In the genomic region with DNA sequence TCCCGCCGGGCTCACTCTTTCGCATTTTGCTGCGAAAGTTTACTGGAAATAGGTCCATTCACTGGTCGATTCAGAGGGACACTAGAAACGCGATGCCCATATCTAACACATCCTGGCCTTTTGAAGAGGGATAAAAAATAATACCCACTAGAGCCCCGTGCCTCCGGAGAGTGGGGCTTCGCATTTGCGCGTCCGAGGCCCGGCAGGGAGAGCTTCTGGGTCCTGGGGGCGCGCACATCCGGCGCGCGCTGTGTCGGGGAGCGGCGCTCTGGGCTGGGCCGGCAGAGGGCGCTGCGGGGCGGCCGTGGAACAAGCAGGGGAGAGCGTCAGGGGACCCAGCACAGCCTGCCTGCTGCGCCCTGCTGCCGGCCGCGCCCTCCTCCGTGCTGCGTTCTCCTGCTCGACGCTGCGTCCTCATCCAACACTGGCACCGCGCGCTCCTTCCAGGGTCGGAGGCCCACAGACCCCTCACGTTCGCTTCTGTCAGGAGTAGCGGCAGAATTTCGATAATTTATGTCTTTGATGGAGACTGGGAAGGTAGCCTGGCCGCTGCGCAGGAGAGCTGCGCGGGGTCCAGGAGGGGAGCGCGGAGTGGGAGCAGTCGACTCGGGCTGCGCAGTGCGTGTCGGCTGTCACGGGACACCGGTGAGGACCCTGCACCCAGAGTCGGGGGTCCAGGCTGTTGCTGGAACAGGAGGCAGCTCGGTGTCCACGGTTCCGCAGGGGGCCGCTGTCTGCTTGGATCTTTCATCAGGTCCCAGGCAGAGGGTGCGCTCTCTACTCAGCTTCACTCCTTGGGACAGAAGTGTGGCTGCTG, we compare ENCODE assay signal across 1 cellular context.
A peak's percentile ranks its signal among the peaks of the same experiment; 100 is the strongest.
TF ChIP-seq lines count a peak whose summit lies in the region.

No MANE protein-coding gene starts in this region.

TF ChIP-seq in HepG2, 621 proteins besides CTCF, POLR2A, EP300 and RAD21 (continued from another document and continues in another):
- TF ChIP-seq, protein P1, sequence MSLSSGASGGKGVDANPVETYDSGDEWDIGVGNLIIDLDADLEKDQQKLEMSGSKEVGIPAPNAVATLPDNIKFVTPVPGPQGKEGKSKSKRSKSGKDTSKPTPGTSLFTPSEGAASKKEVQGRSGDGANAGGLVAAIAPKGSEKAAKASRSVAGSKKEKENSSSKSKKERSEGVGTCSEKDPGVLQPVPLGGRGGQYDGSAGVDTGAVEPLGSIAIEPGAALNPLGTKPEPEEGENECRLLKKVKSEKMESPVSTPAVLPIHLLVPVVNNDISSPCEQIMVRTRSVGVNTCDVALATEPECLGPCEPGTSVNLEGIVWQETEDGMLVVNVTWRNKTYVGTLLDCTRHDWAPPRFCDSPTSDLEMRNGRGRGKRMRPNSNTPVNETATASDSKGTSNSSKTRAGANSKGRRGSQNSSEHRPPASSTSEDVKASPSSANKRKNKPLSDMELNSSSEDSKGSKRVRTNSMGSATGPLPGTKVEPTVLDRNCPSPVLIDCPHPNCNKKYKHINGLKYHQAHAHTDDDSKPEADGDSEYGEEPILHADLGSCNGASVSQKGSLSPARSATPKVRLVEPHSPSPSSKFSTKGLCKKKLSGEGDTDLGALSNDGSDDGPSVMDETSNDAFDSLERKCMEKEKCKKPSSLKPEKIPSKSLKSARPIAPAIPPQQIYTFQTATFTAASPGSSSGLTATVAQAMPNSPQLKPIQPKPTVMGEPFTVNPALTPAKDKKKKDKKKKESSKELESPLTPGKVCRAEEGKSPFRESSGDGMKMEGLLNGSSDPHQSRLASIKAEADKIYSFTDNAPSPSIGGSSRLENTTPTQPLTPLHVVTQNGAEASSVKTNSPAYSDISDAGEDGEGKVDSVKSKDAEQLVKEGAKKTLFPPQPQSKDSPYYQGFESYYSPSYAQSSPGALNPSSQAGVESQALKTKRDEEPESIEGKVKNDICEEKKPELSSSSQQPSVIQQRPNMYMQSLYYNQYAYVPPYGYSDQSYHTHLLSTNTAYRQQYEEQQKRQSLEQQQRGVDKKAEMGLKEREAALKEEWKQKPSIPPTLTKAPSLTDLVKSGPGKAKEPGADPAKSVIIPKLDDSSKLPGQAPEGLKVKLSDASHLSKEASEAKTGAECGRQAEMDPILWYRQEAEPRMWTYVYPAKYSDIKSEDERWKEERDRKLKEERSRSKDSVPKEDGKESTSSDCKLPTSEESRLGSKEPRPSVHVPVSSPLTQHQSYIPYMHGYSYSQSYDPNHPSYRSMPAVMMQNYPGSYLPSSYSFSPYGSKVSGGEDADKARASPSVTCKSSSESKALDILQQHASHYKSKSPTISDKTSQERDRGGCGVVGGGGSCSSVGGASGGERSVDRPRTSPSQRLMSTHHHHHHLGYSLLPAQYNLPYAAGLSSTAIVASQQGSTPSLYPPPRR (CRISPR knock-in tag; IDR thresholded peaks at IDR 0.05; ENCODE audit: borderline replicate concordance), result no peak
- TF ChIP-seq TEAD3 (CRISPR knock-in tag; optimal IDR thresholded peaks at IDR 0.05; ENCODE audit: borderline replicate concordance), result peak; percentile 20
- TF ChIP-seq ZSCAN31 (CRISPR knock-in tag; IDR thresholded peaks at IDR 0.05; ENCODE audit: low read depth), result peak; percentile 32; the same call in 1 of the 2 replicates
- TF ChIP-seq, protein P2, sequence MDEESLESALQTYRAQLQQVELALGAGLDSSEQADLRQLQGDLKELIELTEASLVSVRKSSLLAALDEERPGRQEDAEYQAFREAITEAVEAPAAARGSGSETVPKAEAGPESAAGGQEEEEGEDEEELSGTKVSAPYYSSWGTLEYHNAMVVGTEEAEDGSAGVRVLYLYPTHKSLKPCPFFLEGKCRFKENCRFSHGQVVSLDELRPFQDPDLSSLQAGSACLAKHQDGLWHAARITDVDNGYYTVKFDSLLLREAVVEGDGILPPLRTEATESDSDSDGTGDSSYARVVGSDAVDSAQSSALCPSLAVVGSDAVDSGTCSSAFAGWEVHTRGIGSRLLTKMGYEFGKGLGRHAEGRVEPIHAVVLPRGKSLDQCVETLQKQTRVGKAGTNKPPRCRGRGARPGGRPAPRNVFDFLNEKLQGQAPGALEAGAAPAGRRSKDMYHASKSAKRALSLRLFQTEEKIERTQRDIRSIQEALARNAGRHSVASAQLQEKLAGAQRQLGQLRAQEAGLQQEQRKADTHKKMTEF (CRISPR knock-in tag; IDR thresholded peaks at IDR 0.05), result peak; percentile 22; the same call in 1 of the 2 replicates
- TF ChIP-seq FOSL2 (CRISPR knock-in tag; IDR thresholded peaks at IDR 0.05), result 0 out of 2 replicates have a peak, but pooled peaks have one; percentile 15
- no peak for TF ChIP-seq ZNF260 (CRISPR knock-in tag; IDR thresholded peaks at IDR 0.05; ENCODE audit: borderline replicate concordance, low read depth)
- TF ChIP-seq, protein P3, sequence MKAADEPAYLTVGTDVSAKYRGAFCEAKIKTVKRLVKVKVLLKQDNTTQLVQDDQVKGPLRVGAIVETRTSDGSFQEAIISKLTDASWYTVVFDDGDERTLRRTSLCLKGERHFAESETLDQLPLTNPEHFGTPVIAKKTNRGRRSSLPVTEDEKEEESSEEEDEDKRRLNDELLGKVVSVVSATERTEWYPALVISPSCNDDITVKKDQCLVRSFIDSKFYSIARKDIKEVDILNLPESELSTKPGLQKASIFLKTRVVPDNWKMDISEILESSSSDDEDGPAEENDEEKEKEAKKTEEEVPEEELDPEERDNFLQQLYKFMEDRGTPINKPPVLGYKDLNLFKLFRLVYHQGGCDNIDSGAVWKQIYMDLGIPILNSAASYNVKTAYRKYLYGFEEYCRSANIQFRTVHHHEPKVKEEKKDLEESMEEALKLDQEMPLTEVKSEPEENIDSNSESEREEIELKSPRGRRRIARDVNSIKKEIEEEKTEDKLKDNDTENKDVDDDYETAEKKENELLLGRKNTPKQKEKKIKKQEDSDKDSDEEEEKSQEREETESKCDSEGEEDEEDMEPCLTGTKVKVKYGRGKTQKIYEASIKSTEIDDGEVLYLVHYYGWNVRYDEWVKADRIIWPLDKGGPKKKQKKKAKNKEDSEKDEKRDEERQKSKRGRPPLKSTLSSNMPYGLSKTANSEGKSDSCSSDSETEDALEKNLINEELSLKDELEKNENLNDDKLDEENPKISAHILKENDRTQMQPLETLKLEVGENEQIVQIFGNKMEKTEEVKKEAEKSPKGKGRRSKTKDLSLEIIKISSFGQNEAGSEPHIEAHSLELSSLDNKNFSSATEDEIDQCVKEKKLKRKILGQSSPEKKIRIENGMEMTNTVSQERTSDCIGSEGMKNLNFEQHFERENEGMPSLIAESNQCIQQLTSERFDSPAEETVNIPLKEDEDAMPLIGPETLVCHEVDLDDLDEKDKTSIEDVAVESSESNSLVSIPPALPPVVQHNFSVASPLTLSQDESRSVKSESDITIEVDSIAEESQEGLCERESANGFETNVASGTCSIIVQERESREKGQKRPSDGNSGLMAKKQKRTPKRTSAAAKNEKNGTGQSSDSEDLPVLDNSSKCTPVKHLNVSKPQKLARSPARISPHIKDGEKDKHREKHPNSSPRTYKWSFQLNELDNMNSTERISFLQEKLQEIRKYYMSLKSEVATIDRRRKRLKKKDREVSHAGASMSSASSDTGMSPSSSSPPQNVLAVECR (CRISPR knock-in tag; IDR thresholded peaks at IDR 0.05; ENCODE audit: borderline replicate concordance), result 0 out of 2 replicates have a peak, but pooled peaks have one; percentile 21
- TF ChIP-seq KDM4B (CRISPR knock-in tag; IDR thresholded peaks at IDR 0.05), result no peak
- no peak for TF ChIP-seq ATF7-NPFF (CRISPR knock-in tag; IDR thresholded peaks at IDR 0.05; ENCODE audit: low read depth)
- TF ChIP-seq, protein P4, sequence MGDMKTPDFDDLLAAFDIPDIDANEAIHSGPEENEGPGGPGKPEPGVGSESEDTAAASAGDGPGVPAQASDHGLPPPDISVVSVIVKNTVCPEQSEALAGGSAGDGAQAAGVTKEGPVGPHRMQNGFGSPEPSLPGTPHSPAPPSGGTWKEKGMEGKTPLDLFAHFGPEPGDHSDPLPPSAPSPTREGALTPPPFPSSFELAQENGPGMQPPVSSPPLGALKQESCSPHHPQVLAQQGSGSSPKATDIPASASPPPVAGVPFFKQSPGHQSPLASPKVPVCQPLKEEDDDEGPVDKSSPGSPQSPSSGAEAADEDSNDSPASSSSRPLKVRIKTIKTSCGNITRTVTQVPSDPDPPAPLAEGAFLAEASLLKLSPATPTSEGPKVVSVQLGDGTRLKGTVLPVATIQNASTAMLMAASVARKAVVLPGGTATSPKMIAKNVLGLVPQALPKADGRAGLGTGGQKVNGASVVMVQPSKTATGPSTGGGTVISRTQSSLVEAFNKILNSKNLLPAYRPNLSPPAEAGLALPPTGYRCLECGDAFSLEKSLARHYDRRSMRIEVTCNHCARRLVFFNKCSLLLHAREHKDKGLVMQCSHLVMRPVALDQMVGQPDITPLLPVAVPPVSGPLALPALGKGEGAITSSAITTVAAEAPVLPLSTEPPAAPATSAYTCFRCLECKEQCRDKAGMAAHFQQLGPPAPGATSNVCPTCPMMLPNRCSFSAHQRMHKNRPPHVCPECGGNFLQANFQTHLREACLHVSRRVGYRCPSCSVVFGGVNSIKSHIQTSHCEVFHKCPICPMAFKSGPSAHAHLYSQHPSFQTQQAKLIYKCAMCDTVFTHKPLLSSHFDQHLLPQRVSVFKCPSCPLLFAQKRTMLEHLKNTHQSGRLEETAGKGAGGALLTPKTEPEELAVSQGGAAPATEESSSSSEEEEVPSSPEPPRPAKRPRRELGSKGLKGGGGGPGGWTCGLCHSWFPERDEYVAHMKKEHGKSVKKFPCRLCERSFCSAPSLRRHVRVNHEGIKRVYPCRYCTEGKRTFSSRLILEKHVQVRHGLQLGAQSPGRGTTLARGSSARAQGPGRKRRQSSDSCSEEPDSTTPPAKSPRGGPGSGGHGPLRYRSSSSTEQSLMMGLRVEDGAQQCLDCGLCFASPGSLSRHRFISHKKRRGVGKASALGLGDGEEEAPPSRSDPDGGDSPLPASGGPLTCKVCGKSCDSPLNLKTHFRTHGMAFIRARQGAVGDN (CRISPR knock-in tag; IDR thresholded peaks at IDR 0.05), result peak; percentile 59
- no peak for TF ChIP-seq ZNF772 (CRISPR knock-in tag; IDR thresholded peaks at IDR 0.05)
- TF ChIP-seq ZNF547 (CRISPR knock-in tag; IDR thresholded peaks at IDR 0.05), result no peak
- TF ChIP-seq RXRB (CRISPR knock-in tag; IDR thresholded peaks at IDR 0.05; ENCODE audit: borderline replicate concordance), result 0 out of 2 replicates have a peak, but pooled peaks have one; percentile 21
- TF ChIP-seq ZBTB14 (CRISPR knock-in tag; IDR thresholded peaks at IDR 0.05), result peak; percentile 89
- TF ChIP-seq ZNF225 (CRISPR knock-in tag; IDR thresholded peaks at IDR 0.05), result 0 out of 2 replicates have a peak, but pooled peaks have one; percentile 43
- TF ChIP-seq, protein P5, sequence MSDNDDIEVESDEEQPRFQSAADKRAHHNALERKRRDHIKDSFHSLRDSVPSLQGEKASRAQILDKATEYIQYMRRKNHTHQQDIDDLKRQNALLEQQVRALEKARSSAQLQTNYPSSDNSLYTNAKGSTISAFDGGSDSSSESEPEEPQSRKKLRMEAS (IDR thresholded peaks at IDR 0.05), result peak; percentile 27; the same call in 1 of the 2 replicates
- TF ChIP-seq ETV5 (CRISPR knock-in tag; IDR thresholded peaks at IDR 0.05; ENCODE audit: borderline replicate concordance), result 0 out of 2 replicates have a peak, but pooled peaks have one; percentile 43
- 0 out of 2 replicates have a peak, but pooled peaks have one; percentile 14 for TF ChIP-seq POGZ (CRISPR knock-in tag; IDR thresholded peaks at IDR 0.05)
- TF ChIP-seq NR0B2 (CRISPR knock-in tag; IDR thresholded peaks at IDR 0.05), result peak; percentile 41; the same call in 1 of the 2 replicates
- TF ChIP-seq, protein P6, sequence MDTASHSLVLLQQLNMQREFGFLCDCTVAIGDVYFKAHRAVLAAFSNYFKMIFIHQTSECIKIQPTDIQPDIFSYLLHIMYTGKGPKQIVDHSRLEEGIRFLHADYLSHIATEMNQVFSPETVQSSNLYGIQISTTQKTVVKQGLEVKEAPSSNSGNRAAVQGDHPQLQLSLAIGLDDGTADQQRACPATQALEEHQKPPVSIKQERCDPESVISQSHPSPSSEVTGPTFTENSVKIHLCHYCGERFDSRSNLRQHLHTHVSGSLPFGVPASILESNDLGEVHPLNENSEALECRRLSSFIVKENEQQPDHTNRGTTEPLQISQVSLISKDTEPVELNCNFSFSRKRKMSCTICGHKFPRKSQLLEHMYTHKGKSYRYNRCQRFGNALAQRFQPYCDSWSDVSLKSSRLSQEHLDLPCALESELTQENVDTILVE (CRISPR knock-in tag; IDR thresholded peaks at IDR 0.05), result no peak
- TF ChIP-seq WIZ (CRISPR knock-in tag; IDR thresholded peaks at IDR 0.05), result no peak
- TF ChIP-seq SALL1 (CRISPR knock-in tag; IDR thresholded peaks at IDR 0.05), result peak; percentile 63; the same call in 1 of the 2 replicates
- TF ChIP-seq MTF2 (CRISPR knock-in tag; IDR thresholded peaks at IDR 0.05; ENCODE audit: borderline replicate concordance), result peak; percentile 92; the same call in 1 of the 2 replicates
- no peak for TF ChIP-seq HOXA3 (CRISPR knock-in tag; IDR thresholded peaks at IDR 0.05)
- 0 out of 2 replicates have a peak, but pooled peaks have one; percentile 22 for TF ChIP-seq ZNF329 (CRISPR knock-in tag; IDR thresholded peaks at IDR 0.05; ENCODE audit: low read depth)
- TF ChIP-seq MYPOP (CRISPR knock-in tag; IDR thresholded peaks at IDR 0.05), result 0 out of 2 replicates have a peak, but pooled peaks have one; percentile 39
- TF ChIP-seq FOXC1 (CRISPR knock-in tag; IDR thresholded peaks at IDR 0.05; ENCODE audit: borderline replicate concordance), result 0 out of 2 replicates have a peak, but pooled peaks have one; percentile 50
- TF ChIP-seq ARNT2 (CRISPR knock-in tag; IDR thresholded peaks at IDR 0.05; ENCODE audit: low read depth), result no peak
